Comparison of ENCODE assay signal across 1 cellular context in the genomic region with DNA sequence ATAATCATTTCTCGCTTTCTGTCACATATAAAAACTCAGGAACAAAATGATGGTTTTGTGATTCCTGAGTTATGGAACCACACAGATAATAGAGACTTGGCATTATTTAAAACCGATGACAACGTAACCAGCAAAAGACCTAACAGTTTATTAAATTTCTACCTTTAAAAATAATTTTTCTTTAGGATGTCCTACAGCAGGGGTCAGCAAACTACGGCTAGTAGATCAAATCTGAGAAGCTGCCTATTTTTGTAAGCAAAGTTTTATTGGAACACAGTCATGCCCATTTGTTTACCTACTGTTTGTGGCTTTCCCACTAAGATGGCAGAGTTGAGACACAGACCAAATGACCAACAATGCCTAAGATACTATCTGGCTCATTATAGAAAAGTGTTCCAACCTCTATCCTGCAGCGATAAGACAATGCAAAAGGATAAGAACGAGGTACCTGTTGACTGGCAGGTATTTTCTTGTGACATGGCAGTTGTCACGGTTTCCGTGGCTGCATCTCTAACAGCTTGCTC.
TF ChIP-seq lines count a peak whose summit lies in the region.

No MANE protein-coding gene starts in this region.

TF ChIP-seq in K562, 482 proteins besides CTCF, POLR2A, EP300 and RAD21 (continued from another document):
- TF ChIP-seq, protein P1, sequence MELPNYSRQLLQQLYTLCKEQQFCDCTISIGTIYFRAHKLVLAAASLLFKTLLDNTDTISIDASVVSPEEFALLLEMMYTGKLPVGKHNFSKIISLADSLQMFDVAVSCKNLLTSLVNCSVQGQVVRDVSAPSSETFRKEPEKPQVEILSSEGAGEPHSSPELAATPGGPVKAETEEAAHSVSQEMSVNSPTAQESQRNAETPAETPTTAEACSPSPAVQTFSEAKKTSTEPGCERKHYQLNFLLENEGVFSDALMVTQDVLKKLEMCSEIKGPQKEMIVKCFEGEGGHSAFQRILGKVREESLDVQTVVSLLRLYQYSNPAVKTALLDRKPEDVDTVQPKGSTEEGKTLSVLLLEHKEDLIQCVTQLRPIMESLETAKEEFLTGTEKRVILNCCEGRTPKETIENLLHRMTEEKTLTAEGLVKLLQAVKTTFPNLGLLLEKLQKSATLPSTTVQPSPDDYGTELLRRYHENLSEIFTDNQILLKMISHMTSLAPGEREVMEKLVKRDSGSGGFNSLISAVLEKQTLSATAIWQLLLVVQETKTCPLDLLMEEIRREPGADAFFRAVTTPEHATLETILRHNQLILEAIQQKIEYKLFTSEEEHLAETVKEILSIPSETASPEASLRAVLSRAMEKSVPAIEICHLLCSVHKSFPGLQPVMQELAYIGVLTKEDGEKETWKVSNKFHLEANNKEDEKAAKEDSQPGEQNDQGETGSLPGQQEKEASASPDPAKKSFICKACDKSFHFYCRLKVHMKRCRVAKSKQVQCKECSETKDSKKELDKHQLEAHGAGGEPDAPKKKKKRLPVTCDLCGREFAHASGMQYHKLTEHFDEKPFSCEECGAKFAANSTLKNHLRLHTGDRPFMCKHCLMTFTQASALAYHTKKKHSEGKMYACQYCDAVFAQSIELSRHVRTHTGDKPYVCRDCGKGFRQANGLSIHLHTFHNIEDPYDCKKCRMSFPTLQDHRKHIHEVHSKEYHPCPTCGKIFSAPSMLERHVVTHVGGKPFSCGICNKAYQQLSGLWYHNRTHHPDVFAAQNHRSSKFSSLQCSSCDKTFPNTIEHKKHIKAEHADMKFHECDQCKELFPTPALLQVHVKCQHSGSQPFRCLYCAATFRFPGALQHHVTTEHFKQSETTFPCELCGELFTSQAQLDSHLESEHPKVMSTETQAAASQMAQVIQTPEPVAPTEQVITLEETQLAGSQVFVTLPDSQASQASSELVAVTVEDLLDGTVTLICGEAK (IDR thresholded peaks at IDR 0.05) = peak; percentile 42; the same call in 1 of the 2 replicates
- TF ChIP-seq, protein P1 (CRISPR knock-in tag; IDR thresholded peaks at IDR 0.05) = no peak
- TF ChIP-seq, protein P2, sequence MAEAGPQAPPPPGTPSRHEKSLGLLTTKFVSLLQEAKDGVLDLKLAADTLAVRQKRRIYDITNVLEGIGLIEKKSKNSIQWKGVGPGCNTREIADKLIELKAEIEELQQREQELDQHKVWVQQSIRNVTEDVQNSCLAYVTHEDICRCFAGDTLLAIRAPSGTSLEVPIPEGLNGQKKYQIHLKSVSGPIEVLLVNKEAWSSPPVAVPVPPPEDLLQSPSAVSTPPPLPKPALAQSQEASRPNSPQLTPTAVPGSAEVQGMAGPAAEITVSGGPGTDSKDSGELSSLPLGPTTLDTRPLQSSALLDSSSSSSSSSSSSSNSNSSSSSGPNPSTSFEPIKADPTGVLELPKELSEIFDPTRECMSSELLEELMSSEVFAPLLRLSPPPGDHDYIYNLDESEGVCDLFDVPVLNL (CRISPR knock-in tag; IDR thresholded peaks at IDR 0.05; ENCODE audit: low read depth) = no peak
TF ChIP-seq in K562: peak in this region for 1.
